ENCODE assay signal across 11 cellular contexts in the genomic region with DNA sequence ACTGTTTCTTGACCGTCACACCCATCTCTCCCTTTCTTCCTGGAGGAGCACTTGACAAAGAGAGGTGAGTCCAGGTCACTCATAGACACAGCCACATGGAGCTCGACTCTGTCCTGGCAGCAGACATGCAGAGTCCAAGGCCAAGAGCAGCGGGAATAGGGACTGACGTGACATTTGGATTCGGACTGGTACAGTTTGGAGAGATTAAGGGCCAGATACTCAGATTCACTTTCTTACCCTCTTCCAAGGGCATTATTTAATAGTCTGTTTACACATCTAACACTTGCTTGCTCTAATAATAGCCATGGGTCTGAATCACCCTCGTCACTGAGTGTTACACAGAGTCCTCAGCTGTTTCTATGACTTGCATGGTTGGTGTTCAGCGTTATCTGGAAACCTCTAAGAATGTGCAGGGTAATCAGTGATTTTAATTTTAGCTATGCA. TPM values are rescaled to one million over a fixed set of nuclear protein-coding genes. Genes with fewer than 3 reads are reported as not detected.
DNase-seq lines count a peak whose midpoint lies in the region; FAIRE-seq and TF ChIP-seq lines count a peak whose summit lies in the region.
"Had no signal": no experiment of that assay in that cellular context is flagged by ENCODE, and none has a peak within 500 bp of the region (broad histone marks: within the 10 kb centered on the region; RNA-seq: fewer than 3 reads in every experiment).

No MANE protein-coding gene starts in this region.

- peak; percentile 95 for FAIRE-seq in islet of Langerhans (lab: Jason Lieb, UNC)

- no peak overlapping the region for H3K4me3 ChIP-seq in cardiac fibroblast (replicated peaks in 1 of 2; ENCODE audit: low read depth in 2 of 2, low read length in 2 of 2)
- no peak overlapping the region for H3K4me3 ChIP-seq in testis
- H3K4me3 ChIP-seq: esophagus muscularis mucosa had no signal

- H3K36me3 ChIP-seq in testis (ENCODE audit: low read depth, missing control alignments), result no peaks in the 10 kb centered on the region
- H3K36me3 ChIP-seq: esophagus muscularis mucosa had no signal

- TF ChIP-seq POLR2A in testis (IDR thresholded peaks at IDR 0.05), result no peak

- no peak overlapping the region for H3K27ac ChIP-seq in testis

- TF ChIP-seq CTCF in cardiac fibroblast (IDR thresholded peaks at IDR 0.05; ENCODE audit: low read depth, low read length) (no peak), testis (IDR thresholded peaks at IDR 0.05) (no peak)

- DNase-seq in HS-27A (ENCODE audit: low read depth) (peak; percentile 76), cardiac fibroblast (ENCODE audit: low read depth in 2 of 2) (peak; percentile 80 to 89), testis (peak; percentile 18), SIG-M5 treated with dmso at 0.1 percent for 504 hours (lab: John Stamatoyannopoulos, UW; ENCODE audit: unreplicated experiment) (no peak), NCI-H748 (lab: John Stamatoyannopoulos, UW; ENCODE audit: unreplicated experiment) (no peak), cerebellar nuclear complex (lab: John Stamatoyannopoulos, UW) (no peak)
- DNase-seq in activated CD4-positive, CD25-positive, alpha-beta regulatory T cell treated with anti-CD3 and anti-CD28 coated beads, Interleukin-2, amount 50 U/mL, for 72 hours, result no peak
- DNase-seq: anterior cingulate cortex, NCI-H2029 treated with DMSO at 0.1 percent for 48 hours had no signal

- no peaks in the 10 kb centered on the region for H3K9me3 ChIP-seq in testis
- H3K9me3 ChIP-seq: esophagus muscularis mucosa had no signal

- no peaks in the 10 kb centered on the region for H3K4me1 ChIP-seq in testis

- intact Hi-C loops in testis (cut with DNase I; ENCODE audit: low total_unique reads), result no loop called here

- WGBS in testis, 2 donors, result 54 to 77% methylated on average over 7 of the region's 7 CpGs

- no peaks in the 10 kb centered on the region for H3K27me3 ChIP-seq in testis
- H3K27me3 ChIP-seq: esophagus muscularis mucosa had no signal

RNA-seq across cellular contexts. Expression of a gene that starts 39.2 kb away (rescaled TPM):
- 10 to 100 TPM; 17.8 to 19.0 TPM for total RNA-seq in testis
- 15.9 TPM for polyA plus RNA-seq in testis (ENCODE audit: insufficient read depth, low read depth, low replicate concordance)

RNA-seq across cellular contexts. Expression of a gene that starts 55.1 kb away (rescaled TPM):
- 1 to 10 TPM; 3.0 to 7.1 TPM for total RNA-seq in testis
- 11.1 TPM for polyA plus RNA-seq in testis (ENCODE audit: insufficient read depth, low read depth, low replicate concordance)
- total RNA-seq: esophagus muscularis mucosa had no signal

Comparison
In these comparisons a context has a peak if more than half of its experiments do, and no peak if none do; other contexts are left out.
1. DNase-seq: peak in HS-27A (single experiment), cardiac fibroblast (2 of 2) and testis (single experiment); none in SIG-M5 treated with dmso at 0.1 percent for 504 hours (single experiment), NCI-H748 (single experiment), activated CD4-positive, CD25-positive, alpha-beta regulatory T cell treated with anti-CD3 and anti-CD28 coated beads, Interleukin-2, amount 50 U/mL, for 72 hours (single experiment) and cerebellar nuclear complex (0 of 2).